Comparison of ENCODE assay signal across 11 cellular contexts in the genomic region with DNA sequence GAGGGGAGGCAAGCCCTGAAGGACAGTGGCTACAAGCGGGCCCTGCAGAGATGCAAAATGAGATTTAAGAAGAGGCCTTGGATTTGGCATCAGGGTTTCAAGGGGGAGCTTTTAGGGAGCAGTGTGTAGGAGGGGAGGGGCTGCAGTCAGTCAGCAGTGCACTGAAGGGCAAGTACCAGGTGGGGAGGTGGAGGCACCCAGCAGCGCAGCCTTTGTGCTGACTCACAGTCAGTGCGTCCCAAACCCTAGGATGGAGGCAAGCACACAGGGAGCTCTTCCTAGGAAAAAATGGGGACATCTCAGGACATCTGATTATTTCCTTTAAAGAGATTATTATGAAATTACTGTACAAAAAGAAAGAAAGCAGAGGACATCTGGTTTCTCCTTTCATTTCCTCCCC.
DNase-seq lines count a peak whose midpoint lies in the region; ATAC-seq and TF ChIP-seq lines count a peak whose summit lies in the region.
"Had no signal": no experiment of that assay in that cellular context is flagged by ENCODE, and none has a peak within 500 bp of the region (broad histone marks: within the 10 kb centered on the region; RNA-seq: fewer than 3 reads in every experiment).

No MANE protein-coding gene starts in this region.

- peak overlapping the region in 1 of 7 donors; percentile 32 for H3K4me3 Mint-ChIP-seq in CD8-positive, alpha-beta memory T cell
- H3K4me3 Mint-ChIP-seq in central memory CD8-positive, alpha-beta T cell = no peak overlapping the region

- POLR2A ChIA-PET in CD8-positive, alpha-beta memory T cell (lab: Charles Lee) = no interaction called here

- TF ChIP-seq CTCF in OCI-LY1 (IDR thresholded peaks at IDR 0.05; ENCODE audit: low read length) = no peak
- TF ChIP-seq CTCF in gastrocnemius medialis (IDR thresholded peaks at IDR 0.05 in 4 of 5, conservative IDR thresholded peaks at IDR 0.05 in 1 of 5) = no peak
- TF ChIP-seq CTCF in GM10266 (IDR thresholded peaks at IDR 0.05; ENCODE audit: control insufficient read depth, insufficient read depth, low read depth, missing control alignments) = no peak

- H3K4me1 ChIP-seq in CD8-positive, alpha-beta memory T cell (ENCODE audit: insufficient read depth, low read length) = peaks cover 6% of the 10 kb centered on the region
- H3K4me1 ChIP-seq in OCI-LY1 (ENCODE audit: insufficient read depth, low read length, severe bottlenecking) = peaks cover 7% of the 10 kb centered on the region
- peaks cover 66 to 85% of the 10 kb centered on the region in 2 donors for H3K4me1 ChIP-seq in gastrocnemius medialis

- H4K20me1 ChIP-seq in OCI-LY1 (ENCODE audit: insufficient read depth, low read length) = no peaks in the 10 kb centered on the region

- no peak overlapping the region for H2AFZ ChIP-seq in OCI-LY1 (ENCODE audit: low read length)

- H3K27ac ChIP-seq in CD8-positive, alpha-beta memory T cell (ENCODE audit: low read depth, low read length) = no peak overlapping the region
- H3K27ac ChIP-seq in OCI-LY1 (ENCODE audit: low read depth, low read length, poor library complexity, severe bottlenecking) = peak overlapping the region; percentile 19
- peak overlapping the region; percentile 85 to 99 (median 95) for H3K27ac ChIP-seq in gastrocnemius medialis
- H3K27ac ChIP-seq: cardiac muscle cell had no signal

- in situ Hi-C loops in gastrocnemius medialis (cut with MboI; ENCODE audit: low sequenced_read_pairs in 4 of 4) = no loop called here

- peaks cover 31% of the 10 kb centered on the region for H3K36me3 ChIP-seq in CD8-positive, alpha-beta memory T cell (ENCODE audit: insufficient read depth, low read length)
- H3K36me3 ChIP-seq in OCI-LY1 (ENCODE audit: insufficient read depth, low read length) = peaks cover 75% of the 10 kb centered on the region
- H3K36me3 ChIP-seq in gastrocnemius medialis = peaks cover 0 to 6% of the 10 kb centered on the region in 2 donors

- no peaks in the 10 kb centered on the region for H3K9me2 ChIP-seq in OCI-LY1 (ENCODE audit: low read depth, low read length)

- H3K27ac Mint-ChIP-seq in CD8-positive, alpha-beta memory T cell = peak overlapping the region in 6 of 8 donors; percentile 40 to 95 (median 82)
- H3K27ac Mint-ChIP-seq in central memory CD8-positive, alpha-beta T cell (ENCODE audit: low read depth) = peak overlapping the region; percentile 86

- CTCF ChIA-PET in CD8-positive, alpha-beta memory T cell (lab: Charles Lee) = no interaction called here

- no peak overlapping the region for H3K9ac ChIP-seq in OCI-LY1 (ENCODE audit: low read length)

- peaks cover 49 to 64% (median 51%) of the 10 kb centered on the region in 3 donors for H3K4me1 Mint-ChIP-seq in CD8-positive, alpha-beta memory T cell
- H3K4me1 Mint-ChIP-seq in central memory CD8-positive, alpha-beta T cell = peaks cover 58% of the 10 kb centered on the region

- peaks cover 0 to 97% (median 21%) of the 10 kb centered on the region in 3 donors for H3K36me3 Mint-ChIP-seq in CD8-positive, alpha-beta memory T cell
- H3K36me3 Mint-ChIP-seq in central memory CD8-positive, alpha-beta T cell (ENCODE audit: insufficient read depth) = peaks cover 33% of the 10 kb centered on the region

- H3F3A ChIP-seq in OCI-LY1 (ENCODE audit: insufficient read depth, low read length) = no peaks in the 10 kb centered on the region

- no peaks in the 10 kb centered on the region for H3K9me3 Mint-ChIP-seq in CD8-positive, alpha-beta memory T cell
- H3K9me3 Mint-ChIP-seq in central memory CD8-positive, alpha-beta T cell = no peaks in the 10 kb centered on the region

- no peak for TF ChIP-seq POLR2A in gastrocnemius medialis (IDR thresholded peaks at IDR 0.05)

- intact Hi-C loops in gastrocnemius medialis (cut with DNase I; ENCODE audit: low total_unique reads) = no loop called here

- no peaks in the 10 kb centered on the region for H3K27me3 ChIP-seq in CD8-positive, alpha-beta memory T cell (ENCODE audit: insufficient read depth, low read length, poor library complexity, severe bottlenecking)
- H3K27me3 ChIP-seq in OCI-LY1 (ENCODE audit: insufficient read depth, low read length) = no peaks in the 10 kb centered on the region
- H3K27me3 ChIP-seq in gastrocnemius medialis = no peaks in the 10 kb centered on the region
- H3K27me3 ChIP-seq: cardiac muscle cell had no signal

- no peaks in the 10 kb centered on the region for H3K79me2 ChIP-seq in OCI-LY1 (ENCODE audit: insufficient read depth, low read length)

- H3K4me3 ChIP-seq in CD8-positive, alpha-beta memory T cell (ENCODE audit: low read length) = no peak overlapping the region
- no peak overlapping the region for H3K4me3 ChIP-seq in OCI-LY1 (ENCODE audit: low read depth, low read length, poor library complexity, severe bottlenecking)
- H3K4me3 ChIP-seq in gastrocnemius medialis = no peak overlapping the region
- H3K4me3 ChIP-seq: cardiac muscle cell had no signal

- no peaks in the 10 kb centered on the region for H3K27me3 Mint-ChIP-seq in CD8-positive, alpha-beta memory T cell
- no peaks in the 10 kb centered on the region for H3K27me3 Mint-ChIP-seq in central memory CD8-positive, alpha-beta T cell

- ATAC-seq in central memory CD8-positive, alpha-beta T cell (replicated peaks; ENCODE audit: extremely low read depth, poor library complexity, severe bottlenecking) = no peak
- no peak for ATAC-seq in gastrocnemius medialis
- ATAC-seq in GM21786 (IDR thresholded peaks at IDR 0.05; ENCODE audit: unreplicated experiment) = no peak
- no peak for ATAC-seq in GM19023 (IDR thresholded peaks at IDR 0.05; ENCODE audit: unreplicated experiment)

- DNase-seq in CD8-positive, alpha-beta memory T cell = no peak
- DNase-seq in central memory CD8-positive, alpha-beta T cell (ENCODE audit: low spot score in 2 of 2) = no peak
- DNase-seq in gastrocnemius medialis (no peak), GM10266 (ENCODE audit: extremely low spot score) (no peak)
- DNase-seq: NCI-H1048, NCI-H345, retina had no signal

- H3K4me2 ChIP-seq in OCI-LY1 (ENCODE audit: low read length) = no peak overlapping the region

- no peaks in the 10 kb centered on the region for H3K9me3 ChIP-seq in CD8-positive, alpha-beta memory T cell (ENCODE audit: low read length)
- H3K9me3 ChIP-seq in OCI-LY1 (ENCODE audit: low read length) (no peaks in the 10 kb centered on the region), gastrocnemius medialis (no peaks in the 10 kb centered on the region)
